Comparison of ENCODE assay signal across 8 cellular contexts in the genomic region with DNA sequence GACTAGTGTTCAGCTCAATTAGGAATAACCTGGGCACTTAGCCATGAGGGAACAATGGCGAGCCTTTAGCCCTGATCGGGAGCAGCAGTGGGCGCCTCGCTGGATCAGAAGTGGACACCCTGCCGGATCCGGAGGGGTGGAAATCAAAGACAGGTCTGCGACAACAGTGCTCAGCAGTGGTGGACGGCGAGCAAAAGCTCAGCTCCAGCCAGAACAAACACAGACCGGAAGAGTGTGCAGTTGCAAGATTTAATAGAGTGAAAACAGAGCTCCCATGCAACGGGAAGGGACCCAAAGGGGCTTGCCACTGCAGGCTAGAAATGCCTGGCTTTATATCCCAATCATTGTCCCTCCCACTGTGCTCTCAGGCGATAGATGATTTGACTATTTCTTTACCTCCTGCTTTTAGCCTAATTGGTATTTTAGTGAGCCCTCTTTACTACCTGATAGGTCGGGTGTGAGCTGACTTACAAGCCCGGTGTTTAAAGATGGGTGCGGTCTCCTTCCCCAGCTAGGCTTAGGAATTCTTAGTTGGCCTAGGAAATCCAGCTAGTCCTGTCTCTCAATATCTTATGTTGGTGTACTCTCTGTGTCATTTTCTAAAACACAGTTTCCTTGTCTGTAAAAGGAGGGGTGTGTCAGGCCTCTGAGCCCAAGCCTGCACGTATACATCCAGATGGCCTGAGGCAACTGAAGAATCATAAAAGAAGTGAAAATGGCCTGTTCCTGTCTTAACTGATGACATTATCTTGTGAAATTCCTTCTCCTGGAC.
DNase-seq lines count a peak whose midpoint lies in the region; FAIRE-seq and TF ChIP-seq lines count a peak whose summit lies in the region.
"Not testable (repeated sequence)": the region's sequence is repeated elsewhere in the genome, so short reads cannot be mapped to it uniquely, and the experiment has no call there.

No MANE protein-coding gene starts in this region.

- WGBS in esophagus squamous epithelium, 2 donors = 35 to 43% methylated on average over 10 to 12 of the region's 16 CpGs
- WGBS in transverse colon (ENCODE audit: low coverage in 1 of 2), 2 donors = 78 to 82% methylated on average over 3 to 16 of the region's 16 CpGs

- H3K27me3 Mint-ChIP-seq in MCF 10A (ENCODE audit: insufficient read depth, unreplicated experiment); nephron progenitor cell (ENCODE audit: low read depth, poor library complexity): not testable (repeated sequence)

- H3K4me1 ChIP-seq in esophagus squamous epithelium (peaks cover 0 to 51% (median 3%) of the 10 kb centered on the region in 3 donors), transverse colon (peaks cover 0 to 22% (median 0%) of the 10 kb centered on the region in 4 donors)

- in situ Hi-C loops in transverse colon (cut with MboI; ENCODE audit: low pct_ligation_motif_present in 1 of 4, low pct_unique_long_range_greater_than_20kb in 1 of 4, low sequenced_read_pairs in 3 of 4) = not testable (repeated sequence)

- H3K36me3 ChIP-seq in esophagus squamous epithelium, transverse colon: not testable (repeated sequence)

- not testable (repeated sequence) for BruUV-seq in MCF 10A (replicated peaks; lab: Mats Ljungman, UMichigan)

- H3K27ac Mint-ChIP-seq in MCF 10A (ENCODE audit: low read depth, unreplicated experiment) = peak overlapping the region; percentile 65
- H3K27ac Mint-ChIP-seq in nephron progenitor cell = peak overlapping the region; percentile 81

- POLR2A ChIA-PET in RWPE1 (lab: Yijun Ruan, JAX; ENCODE audit: low non-redundant PET) = not testable (repeated sequence)
- POLR2A ChIA-PET in MCF 10A (lab: Yijun Ruan, JAX) = interaction anchor here (0.6 to 2.1 kb wide), 10 partner anchors 9 to 306 kb away, joined by 3 to 7 read pairs (median 3); no protein-coding TSS in a partner anchor

- peak overlapping the region in 3 of 4 donors; percentile 12 to 44 (median 18) for H3K4me3 ChIP-seq in esophagus squamous epithelium
- H3K4me3 ChIP-seq in transverse colon = not testable (repeated sequence)

- not testable (repeated sequence) for TF ChIP-seq CTCF in RWPE1 (conservative IDR thresholded peaks at IDR 0.05; ENCODE audit: low read depth); MCF 10A (IDR thresholded peaks at IDR 0.05; ENCODE audit: unreplicated experiment); esophagus squamous epithelium (IDR thresholded peaks at IDR 0.05); nephron progenitor cell (IDR thresholded peaks at IDR 0.05); transverse colon (IDR thresholded peaks at IDR 0.05)

- H3K4me3 Mint-ChIP-seq in MCF 10A (ENCODE audit: unreplicated experiment); nephron progenitor cell: not testable (repeated sequence)

- CTCF ChIA-PET in RWPE1 (lab: Yijun Ruan, JAX) = not testable (repeated sequence)
- CTCF ChIA-PET in MCF 10A (lab: Yijun Ruan, JAX) = interaction anchor here (0.5 to 1.2 kb wide), 6 partner anchors 15 to 538 kb away, joined by 3 to 5 read pairs (median 3); no protein-coding TSS in a partner anchor

- intact Hi-C loops in MCF 10A (cut with micrococcal nuclease); esophagus squamous epithelium (cut with DNase I); transverse colon (cut with DNase I; ENCODE audit: low total_unique reads): not testable (repeated sequence)

- TF ChIP-seq EP300 in transverse colon (IDR thresholded peaks at IDR 0.05; ENCODE audit: low read depth) = not testable (repeated sequence)

- not testable (repeated sequence) for H3K27me3 ChIP-seq in esophagus squamous epithelium, transverse colon

- not testable (repeated sequence) for H3K9me3 Mint-ChIP-seq in MCF 10A (ENCODE audit: unreplicated experiment); nephron progenitor cell

- not testable (repeated sequence) for H3K36me3 Mint-ChIP-seq in MCF 10A (ENCODE audit: insufficient read depth, unreplicated experiment); nephron progenitor cell (ENCODE audit: low read depth)

- not testable (repeated sequence) for H3K9me3 ChIP-seq in esophagus squamous epithelium, transverse colon

- peaks cover 46% of the 10 kb centered on the region for H3K4me1 Mint-ChIP-seq in MCF 10A (ENCODE audit: insufficient read depth, unreplicated experiment)
- H3K4me1 Mint-ChIP-seq in nephron progenitor cell = not testable (repeated sequence)

- DNase-seq in GM12892 (ENCODE audit: insufficient read length); esophagus squamous epithelium (lab: John Stamatoyannopoulos, UW); nephron progenitor cell: not testable (repeated sequence)
- DNase-seq in NCI-H345 (lab: John Stamatoyannopoulos, UW) (peak; percentile 70), RWPE1 (ENCODE audit: low spot score) (peak; percentile 20), MCF 10A (ENCODE audit: unreplicated experiment) (peak; percentile 21), islet precursor cell (peak; percentile 84), transverse colon (peak; percentile 25)

- peak overlapping the region; percentile 91 for H3K27ac ChIP-seq in RWPE1
- peak overlapping the region; percentile 76 to 86 (median 84) for H3K27ac ChIP-seq in esophagus squamous epithelium
- peak overlapping the region; percentile 49 to 75 (median 64) for H3K27ac ChIP-seq in transverse colon

- peak; percentile 67 for FAIRE-seq in GM12892 (lab: Jason Lieb, UNC)

- not testable (repeated sequence) for TF ChIP-seq POLR2A in GM12892 (IDR thresholded peaks at IDR 0.05; ENCODE audit: low read depth, low read length); transverse colon (IDR thresholded peaks at IDR 0.05)
- TF ChIP-seq POLR2A in esophagus squamous epithelium (IDR thresholded peaks at IDR 0.05) = peak in 2 of 4 donors; percentile 41 to 45
